In genomic region chr13:42706286-42706685, GRCh38 we compare ENCODE assay signal across 22 cellular contexts.
"Had no signal": no experiment of that assay in that cellular context is flagged by ENCODE, and none has a peak within 500 bp of the region (broad histone marks: within the 10 kb centered on the region; RNA-seq: fewer than 3 reads in every experiment).

No MANE protein-coding gene starts in this region.

- DNase-seq: Kasumi-1, MM.1S, NCI-H1092 treated with DMSO at 0.1 percent for 48 hours, NCI-H1436, NCI-H187, NCI-H2029, NCI-H2081 treated with DMSO at 0.1 percent for 48 hours, NCI-H2171, NCI-H226, NCI-H446, NCI-H510A, NCI-H524 treated with DMSO at 0.1 percent for 48 hours, NCI-H69, NCI-H774, RPMI8226, SHP77 treated with DMSO at 0.1 percent for 48 hours, SJCRH30 had no signal

- H3K4me3 ChIP-seq: K562, SJCRH30 had no signal

- ATAC-seq: HepG2, K562, SK-N-SH treated with all-trans-retinoic acid at 6 μM for 48 hours had no signal

- H3K4me2 ChIP-seq: KMS-11 had no signal

- H3K9ac ChIP-seq: KMS-11 had no signal

- H3K27ac ChIP-seq: KMS-11, SJCRH30 had no signal

- H3K27me3 ChIP-seq: SJCRH30 had no signal

- H3K36me3 ChIP-seq: SJCRH30 had no signal

- H3K4me1 ChIP-seq: SJCRH30 had no signal

- H3K9me3 ChIP-seq: SJCRH30 had no signal

- H3K4me1 Mint-ChIP-seq: IgD-negative memory B cell had no signal

- H3K4me3 Mint-ChIP-seq: IgD-negative memory B cell had no signal

- H3K27ac Mint-ChIP-seq: IgD-negative memory B cell had no signal
